16 cellular contexts compared by ENCODE assay signal in genomic region chr3:46271209-46271608, GRCh38. TPM values are rescaled to one million over a fixed set of nuclear protein-coding genes. Genes with fewer than 3 reads are reported as not detected.
DNase-seq lines count a peak whose midpoint lies in the region; ATAC-seq and TF ChIP-seq lines count a peak whose summit lies in the region.
"Had no signal": no experiment of that assay in that cellular context is flagged by ENCODE, and none has a peak within 500 bp of the region (broad histone marks: within the 10 kb centered on the region; RNA-seq: fewer than 3 reads in every experiment).

No MANE protein-coding gene starts in this region.

- H3K27ac Mint-ChIP-seq in natural killer cell treated with Interleukin-12 subunit alpha and Interleukin-12 subunit beta and Interleukin-15 and Interleukin-18, amount 100 ng/mL, for 72 hours = peak overlapping the region; percentile 75 to 76
- H3K27ac Mint-ChIP-seq in natural killer cell (no peak overlapping the region), nephron (peak overlapping the region in 2 of 3 experiments; percentile 83 to 88)
- H3K27ac Mint-ChIP-seq in naive thymus-derived CD8-positive, alpha-beta T cell = no peak overlapping the region
- H3K27ac Mint-ChIP-seq: B cell, GM23338 had no signal

- H3K4me3 Mint-ChIP-seq in natural killer cell treated with Interleukin-12 subunit alpha and Interleukin-12 subunit beta and Interleukin-15 and Interleukin-18, amount 100 ng/mL, for 72 hours = peak overlapping the region; percentile 44
- H3K4me3 Mint-ChIP-seq in natural killer cell = no peak overlapping the region
- no peak overlapping the region for H3K4me3 Mint-ChIP-seq in nephron
- H3K4me3 Mint-ChIP-seq in naive thymus-derived CD8-positive, alpha-beta T cell = no peak overlapping the region
- H3K4me3 Mint-ChIP-seq: B cell; CD8-positive, alpha-beta memory T cell; GM23338 had no signal

- no peaks in the 10 kb centered on the region for H3K9me3 ChIP-seq in PC-3 (ENCODE audit: low read length)

- H3K27ac ChIP-seq in PC-3 (ENCODE audit: low read length) = no peak overlapping the region
- H3K27ac ChIP-seq: BLaER1 treated with 17β-estradiol and CSF1 and Interleukin-3, amounts not matched to agents 10 nM and 100 nM had no signal

- H3K36me3 ChIP-seq in PC-3 (ENCODE audit: low read depth, low read length) = no peaks in the 10 kb centered on the region
- H3K36me3 ChIP-seq: BLaER1 treated with 17β-estradiol and CSF1 and Interleukin-3, amounts not matched to agents 10 nM and 100 nM had no signal

- CTCF ChIA-PET in PC-3 (lab: Charles Lee) = no interaction called here

- intact Hi-C loops in natural killer cell (cut with micrococcal nuclease) = no loop called here
- intact Hi-C loops in PC-3 (cut with micrococcal nuclease) = no loop called here

- peaks cover 5% of the 10 kb centered on the region; the same call in 1 of the 2 replicates for H3K4me1 ChIP-seq in PC-3 (ENCODE audit: insufficient read depth, low read length)

- H3F3A ChIP-seq in PC-3 (ENCODE audit: low read length, unreplicated experiment) = no peaks in the 10 kb centered on the region

- H3K27me3 Mint-ChIP-seq in natural killer cell treated with Interleukin-12 subunit alpha and Interleukin-12 subunit beta and Interleukin-15 and Interleukin-18, amount 100 ng/mL, for 72 hours = no peaks in the 10 kb centered on the region
- H3K27me3 Mint-ChIP-seq in natural killer cell (ENCODE audit: low read depth in 2 of 2) (no peaks in the 10 kb centered on the region), nephron (ENCODE audit: low read depth) (peaks cover 27% of the 10 kb centered on the region)
- H3K27me3 Mint-ChIP-seq in naive thymus-derived CD8-positive, alpha-beta T cell = peaks cover 1 to 13% (median 4%) of the 10 kb centered on the region in 5 donors

- no peak for DNase-seq in natural killer cell treated with Interleukin-12 subunit alpha and Interleukin-12 subunit beta and Interleukin-15 and Interleukin-18, amount 100 ng/mL, for 72 hours (ENCODE audit: low spot score)
- DNase-seq in natural killer cell (no peak), PC-3 (peak; percentile 31), DMS 273 (lab: John Stamatoyannopoulos, UW; ENCODE audit: unreplicated experiment) (no peak)
- DNase-seq in naive thymus-derived CD8-positive, alpha-beta T cell = no peak
- DNase-seq: CD8-positive, alpha-beta memory T cell; COR-L47; IMR-90 had no signal

- BruUV-seq in PC-3 (replicated peaks; lab: Mats Ljungman, UMichigan) = no TSS peak

- no peak overlapping the region for H3K9ac ChIP-seq in PC-3 (ENCODE audit: low read length)
- H3K9ac ChIP-seq: BLaER1 treated with 17β-estradiol and CSF1 and Interleukin-3, amounts not matched to agents 10 nM and 100 nM had no signal

- no peaks in the 10 kb centered on the region for H3K9me2 ChIP-seq in PC-3 (replicated peaks; ENCODE audit: low read length)

- no peak for TF ChIP-seq CTCF in natural killer cell (IDR thresholded peaks at IDR 0.05)
- no peak for TF ChIP-seq CTCF in PC-3 (conservative IDR thresholded peaks at IDR 0.05; ENCODE audit: low read depth, low read length)
- TF ChIP-seq CTCF in nephron (IDR thresholded peaks at IDR 0.05; ENCODE audit: unreplicated experiment in 3 of 3) = no peak

- H3K4me1 Mint-ChIP-seq in natural killer cell treated with Interleukin-12 subunit alpha and Interleukin-12 subunit beta and Interleukin-15 and Interleukin-18, amount 100 ng/mL, for 72 hours (ENCODE audit: low read depth in 2 of 2) = peaks cover 57 to 71% of the 10 kb centered on the region in 2 donors
- H3K4me1 Mint-ChIP-seq in natural killer cell (peaks cover 37 to 48% of the 10 kb centered on the region in 2 donors), nephron (peaks cover 18% of the 10 kb centered on the region)
- H3K4me1 Mint-ChIP-seq in naive thymus-derived CD8-positive, alpha-beta T cell = peaks cover 2 to 16% (median 8%) of the 10 kb centered on the region in 4 donors
- H3K4me1 Mint-ChIP-seq: GM23338 had no signal

- POLR2A ChIA-PET in PC-3 (lab: Charles Lee; ENCODE audit: unreplicated experiment) = no interaction called here
- POLR2A ChIA-PET in naive thymus-derived CD8-positive, alpha-beta T cell (lab: Charles Lee) = no interaction called here

- no peak overlapping the region for H3K4me2 ChIP-seq in PC-3 (ENCODE audit: low read length)
- H3K4me2 ChIP-seq: GM23338 had no signal

- no peak overlapping the region for H2AFZ ChIP-seq in PC-3 (ENCODE audit: low read length)
- H2AFZ ChIP-seq: GM23338 had no signal

- no peaks in the 10 kb centered on the region for H3K27me3 ChIP-seq in PC-3 (ENCODE audit: low read length)
- H3K27me3 ChIP-seq: BLaER1 treated with 17β-estradiol and CSF1 and Interleukin-3, amounts not matched to agents 10 nM and 100 nM had no signal

- no peaks in the 10 kb centered on the region for H3K79me2 ChIP-seq in PC-3 (ENCODE audit: low read length)

- H3K36me3 Mint-ChIP-seq in natural killer cell treated with Interleukin-12 subunit alpha and Interleukin-12 subunit beta and Interleukin-15 and Interleukin-18, amount 100 ng/mL, for 72 hours = peaks cover 10% of the 10 kb centered on the region
- H3K36me3 Mint-ChIP-seq in natural killer cell = no peaks in the 10 kb centered on the region
- H3K36me3 Mint-ChIP-seq in nephron (ENCODE audit: low read depth) = no peaks in the 10 kb centered on the region
- H3K36me3 Mint-ChIP-seq in naive thymus-derived CD8-positive, alpha-beta T cell = no peaks in the 10 kb centered on the region

- no peak overlapping the region for H3K4me3 ChIP-seq in PC-3 (ENCODE audit: low read length)
- H3K4me3 ChIP-seq: BLaER1 treated with 17β-estradiol and CSF1 and Interleukin-3, amounts not matched to agents 10 nM and 100 nM; GM23338 had no signal

- no peaks in the 10 kb centered on the region for H4K20me1 ChIP-seq in PC-3 (ENCODE audit: low read length)
- H4K20me1 ChIP-seq: BLaER1 treated with 17β-estradiol and CSF1 and Interleukin-3, amounts not matched to agents 10 nM and 100 nM had no signal

- peaks cover 4% of the 10 kb centered on the region for H3K9me3 Mint-ChIP-seq in natural killer cell treated with Interleukin-12 subunit alpha and Interleukin-12 subunit beta and Interleukin-15 and Interleukin-18, amount 100 ng/mL, for 72 hours
- H3K9me3 Mint-ChIP-seq in natural killer cell (no peaks in the 10 kb centered on the region), nephron (peaks cover 15% of the 10 kb centered on the region)
- H3K9me3 Mint-ChIP-seq in naive thymus-derived CD8-positive, alpha-beta T cell = no peaks in the 10 kb centered on the region
- H3K9me3 Mint-ChIP-seq: CD8-positive, alpha-beta memory T cell had no signal

- no peak for ATAC-seq in natural killer cell treated with Interleukin-12 subunit alpha and Interleukin-12 subunit beta and Interleukin-15 and Interleukin-18, amount 100 ng/mL, for 72 hours
- ATAC-seq in natural killer cell (no peak), PC-3 (peak; percentile 35), GM21737 (IDR thresholded peaks at IDR 0.05; ENCODE audit: unreplicated experiment) (no peak)
- no peak for ATAC-seq in naive thymus-derived CD8-positive, alpha-beta T cell
- ATAC-seq: GM23338 had no signal

RNA-seq across cellular contexts. Expression of gene CCR3, which starts 28.9 kb away (rescaled TPM):
- 1 to 10 TPM in 1 of 2 donors, under 1 TPM in 1; 0.55 to 4.3 TPM for total RNA-seq in natural killer cell treated with Interleukin-12 subunit alpha and Interleukin-12 subunit beta and Interleukin-15 and Interleukin-18, amount 100 ng/mL, for 72 hours
- total RNA-seq in natural killer cell = 10 to 100 TPM in 1 of 3 donors, 1 to 10 TPM in 1, not detected in 1; 1.5 to 36.7 TPM
- total RNA-seq in PC-3 (2014; rRNA removed) = 0.22 TPM in 1 of 2 replicates, not detected in the other
- not detected for total RNA-seq in naive thymus-derived CD8-positive, alpha-beta T cell
- polyA plus RNA-seq in naive thymus-derived CD8-positive, alpha-beta T cell = not detected
- total RNA-seq: A673; B cell; CD8-positive, alpha-beta memory T cell; GM23338; HT1080; IMR-90 had no signal
- polyA plus RNA-seq: AG04450, GM23338, IMR-90 had no signal

Comparison
In these comparisons a context has a peak if more than half of its experiments do, and no peak if none do; other contexts are left out.
1. H3K27ac Mint-ChIP-seq: peak in natural killer cell treated with Interleukin-12 subunit alpha and Interleukin-12 subunit beta and Interleukin-15 and Interleukin-18, amount 100 ng/mL, for 72 hours (2 of 2) and nephron (2 of 3); none in natural killer cell (0 of 2) and naive thymus-derived CD8-positive, alpha-beta T cell (0 of 10).